In genomic region chr10:47173929-47174442, GRCh38 we compare ENCODE assay signal across 24 cellular contexts.
"Had no signal": no experiment of that assay in that cellular context is flagged by ENCODE, and none has a peak within 500 bp of the region (broad histone marks: within the 10 kb centered on the region; RNA-seq: fewer than 3 reads in every experiment).

No MANE protein-coding gene starts in this region.

- H3K9me3 Mint-ChIP-seq: activated B cell treated with CpG ODN at 0.5 μM for 24 hours; natural killer cell treated with Interleukin-12 subunit alpha and Interleukin-12 subunit beta and Interleukin-15 and Interleukin-18, amount 100 ng/mL, for 72 hours had no signal

- H3K4me3 ChIP-seq: gastrocnemius medialis, ovary, prostate gland, spleen, testis, upper lobe of right lung had no signal

- H3K4me3 Mint-ChIP-seq: activated B cell treated with CpG ODN at 0.5 μM for 24 hours; activated CD4-positive, alpha-beta T cell treated with anti-CD3 and anti-CD28 coated beads for 36 hours; activated naive CD8-positive, alpha-beta T cell treated with anti-CD3 and anti-CD28 coated beads for 36 hours; activated T-cell treated with anti-CD3 and anti-CD28 coated beads, Interleukin-2, amount 50 U/mL, for 4 hours; natural killer cell treated with Interleukin-12 subunit alpha and Interleukin-12 subunit beta and Interleukin-15 and Interleukin-18, amount 100 ng/mL, for 72 hours had no signal

- H3K27me3 ChIP-seq: gastrocnemius medialis, neutrophil, ovary, spleen, testis, upper lobe of right lung had no signal

- DNase-seq: activated B cell treated with CpG ODN at 0.5 μM for 24 hours; activated CD4-positive, alpha-beta T cell treated with anti-CD3 and anti-CD28 coated beads for 36 hours; activated CD4-positive, alpha-beta T cell treated with anti-CD3 and anti-CD28 coated beads, Interleukin-2, amount 50 U/mL, for 4 hours; activated CD8-positive, alpha-beta memory T cell treated with anti-CD3 and anti-CD28 coated beads for 24 hours; activated CD8-positive, alpha-beta memory T cell treated with anti-CD3 and anti-CD28 coated beads, Interleukin-2, amount 50 U/mL, for 4 hours; activated naive CD4-positive, alpha-beta T cell treated with Interleukin-2 at 50 U/mL for 16 hours; activated naive CD8-positive, alpha-beta T cell treated with anti-CD3 and anti-CD28 coated beads for 36 hours; activated T-cell treated with anti-CD3 and anti-CD28 coated beads, Interleukin-2, amount 50 U/mL, for 4 hours; cerebellar nuclear complex; effector CD8-positive, alpha-beta T cell; gastrocnemius medialis; hypothalamus; left ventricle myocardium superior; ovary; spleen; stimulated activated CD4-positive, alpha-beta T cell treated with anti-CD3 and anti-CD28 coated beads, Interleukin-4, amount 100 ng/mL, for 1 hour; stimulated activated naive CD4-positive, alpha-beta T cell; T-helper 1 cell; testis; upper lobe of right lung had no signal

- H3K4me1 Mint-ChIP-seq: activated B cell treated with CpG ODN at 0.5 μM for 24 hours; activated CD4-positive, alpha-beta T cell treated with anti-CD3 and anti-CD28 coated beads for 36 hours had no signal

- H3K36me3 Mint-ChIP-seq: activated naive CD8-positive, alpha-beta T cell treated with anti-CD3 and anti-CD28 coated beads for 36 hours; natural killer cell treated with Interleukin-12 subunit alpha and Interleukin-12 subunit beta and Interleukin-15 and Interleukin-18, amount 100 ng/mL, for 72 hours had no signal

- H3K4me1 ChIP-seq: gastrocnemius medialis, prostate gland, spleen, testis had no signal

- H3K9me3 ChIP-seq: gastrocnemius medialis, neutrophil, ovary, prostate gland, testis, upper lobe of right lung had no signal

- H3K27me3 Mint-ChIP-seq: activated B cell treated with CpG ODN at 0.5 μM for 24 hours; activated CD4-positive, alpha-beta T cell treated with anti-CD3 and anti-CD28 coated beads for 36 hours; activated naive CD8-positive, alpha-beta T cell treated with anti-CD3 and anti-CD28 coated beads for 36 hours had no signal

- H3K36me3 ChIP-seq: gastrocnemius medialis, neutrophil, ovary, prostate gland, spleen, upper lobe of right lung had no signal

- H3K27ac ChIP-seq: gastrocnemius medialis, neutrophil, ovary, prostate gland, spleen, testis, upper lobe of right lung had no signal

- H3K27ac Mint-ChIP-seq: activated B cell treated with CpG ODN at 0.5 μM for 24 hours; activated CD4-positive, alpha-beta T cell treated with anti-CD3 and anti-CD28 coated beads for 36 hours; activated naive CD8-positive, alpha-beta T cell treated with anti-CD3 and anti-CD28 coated beads for 36 hours; activated T-helper 2 cell treated with anti-CD3 and anti-CD28 coated beads, Interferon-gamma antibody, Interleukin-2, Interleukin-4, amounts not matched to agents 10 μg/mL and 5 μg/mL and 100 μg/mL, durations not matched to agents 14 hours and 24 hours and 36 hours; natural killer cell treated with Interleukin-12 subunit alpha and Interleukin-12 subunit beta and Interleukin-15 and Interleukin-18, amount 100 ng/mL, for 72 hours had no signal
